7 cellular contexts compared by ENCODE assay signal in the genomic region with DNA sequence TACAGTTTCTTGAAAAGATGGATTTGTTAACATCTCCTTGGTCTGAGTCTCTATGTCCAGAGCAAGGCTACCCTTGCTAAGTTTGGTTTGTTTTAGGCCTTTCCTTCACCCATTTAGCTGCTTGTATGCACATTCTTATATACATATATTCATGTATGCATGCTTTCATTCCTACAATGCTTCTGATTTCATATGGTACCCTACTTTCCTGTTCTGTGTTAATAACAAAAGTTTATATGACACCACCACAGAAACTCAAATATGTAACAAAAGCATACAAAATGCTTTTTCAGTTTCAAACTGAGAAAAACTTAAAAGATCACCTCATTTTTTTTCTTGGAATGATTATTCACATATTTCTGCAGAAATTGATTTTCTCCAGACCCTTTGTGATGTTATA.
"Had no signal": no experiment of that assay in that cellular context is flagged by ENCODE, and none has a peak within 500 bp of the region (broad histone marks: within the 10 kb centered on the region; RNA-seq: fewer than 3 reads in every experiment).

No MANE protein-coding gene starts in this region.

- DNase-seq: H9, HCEC 1CT, IMR-90 had no signal

- H3K27ac Mint-ChIP-seq: GM23338, H9 had no signal

- ATAC-seq: GM23338 had no signal

- H3K4me1 Mint-ChIP-seq: GM23338, H9 had no signal

- H3K4me3 ChIP-seq: GM23338 had no signal

- FAIRE-seq: H1, H54, HTR-8/SVneo had no signal

- H3K4me2 ChIP-seq: GM23338 had no signal

- H3K4me3 Mint-ChIP-seq: GM23338, H9 had no signal

- H2AFZ ChIP-seq: GM23338 had no signal
